In the genomic region with DNA sequence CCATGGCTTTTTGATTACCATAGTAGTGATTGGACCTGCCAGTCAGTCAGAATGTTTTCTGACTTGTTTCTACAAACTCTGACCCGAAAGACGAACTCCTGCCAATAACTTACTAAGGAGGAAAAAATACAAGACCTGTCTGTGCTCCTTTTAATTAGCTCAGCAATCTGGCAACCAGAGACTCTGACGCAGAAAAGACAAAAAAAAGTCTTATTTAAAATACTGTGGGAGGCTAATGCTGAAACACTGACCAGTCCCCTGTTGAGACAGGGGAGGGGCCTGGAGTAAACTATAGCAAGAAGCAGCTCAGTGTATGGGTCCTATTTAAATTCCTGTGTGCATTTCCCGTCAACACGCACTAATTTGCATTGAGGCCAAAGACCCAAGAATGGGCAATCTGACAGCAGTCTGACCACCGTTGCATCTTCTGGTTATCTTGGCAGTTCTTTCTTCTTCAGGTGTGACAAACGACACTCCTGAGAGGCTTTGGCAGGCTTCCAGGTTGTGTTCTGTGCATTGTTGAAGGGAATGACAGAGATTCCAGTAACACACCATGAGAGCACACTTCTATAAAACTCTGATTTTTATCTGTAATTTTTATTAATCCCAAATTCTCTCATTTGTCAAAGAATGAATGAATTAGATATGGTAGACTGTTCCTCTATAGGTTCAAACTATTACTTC, we compare ENCODE assay signal across 12 cellular contexts.
"Had no signal": no experiment of that assay in that cellular context is flagged by ENCODE, and none has a peak within 500 bp of the region (broad histone marks: within the 10 kb centered on the region; RNA-seq: fewer than 3 reads in every experiment).

No MANE protein-coding gene starts in this region.

- H3K4me3 Mint-ChIP-seq: activated naive CD4-positive, alpha-beta T cell treated with anti-CD3 and anti-CD28 coated beads, Interleukin-2, amount 50 U/mL, for 24 hours; brain; natural killer cell treated with Interleukin-12 subunit alpha and Interleukin-12 subunit beta and Interleukin-15 and Interleukin-18, amount 100 ng/mL, for 72 hours; stimulated activated naive CD8-positive, alpha-beta T cell treated with anti-CD3 and anti-CD28 coated beads, Interleukin-15, Interleukin-2, amounts not matched to agents 100 ng/mL and 50 ng/mL, for 24 hours; T-helper 17 cell had no signal

- H3K36me3 Mint-ChIP-seq: activated naive CD4-positive, alpha-beta T cell treated with anti-CD3 and anti-CD28 coated beads, Interleukin-2, amount 50 U/mL, for 24 hours; natural killer cell treated with Interleukin-12 subunit alpha and Interleukin-12 subunit beta and Interleukin-15 and Interleukin-18, amount 100 ng/mL, for 72 hours had no signal

- H3K9me3 Mint-ChIP-seq: brain; stimulated activated naive CD8-positive, alpha-beta T cell treated with anti-CD3 and anti-CD28 coated beads, Interleukin-15, Interleukin-2, amounts not matched to agents 100 ng/mL and 50 ng/mL, for 24 hours had no signal

- H3K4me1 Mint-ChIP-seq: activated naive CD4-positive, alpha-beta T cell treated with anti-CD3 and anti-CD28 coated beads, Interleukin-2, amount 50 U/mL, for 24 hours; T-helper 17 cell had no signal

- ATAC-seq: activated CD4-positive, CD25-positive, alpha-beta regulatory T cell treated with anti-CD3 and anti-CD28 coated beads, Interleukin-2, amount 50 U/mL, for 24 hours; natural killer cell treated with Interleukin-12 subunit alpha and Interleukin-12 subunit beta and Interleukin-15 and Interleukin-18, amount 100 ng/mL, for 72 hours; T-helper 17 cell had no signal

- DNase-seq: activated CD4-positive, alpha-beta T cell treated with anti-CD3 and anti-CD28 coated beads, Interleukin-2, amount 50 U/mL, for 4 hours; activated effector memory CD4-positive, alpha-beta T cell treated with Interleukin-2 at 50 U/mL for 16 hours; activated T-cell treated with anti-CD3 and anti-CD28 coated beads, Interleukin-2, amount 50 U/mL, for 1 hour; dermis blood vessel endothelial cell; erythroblast; stimulated activated CD4-positive, alpha-beta T cell treated with anti-CD3 and anti-CD28 coated beads, Interleukin-4, amount 100 ng/mL, for 1 hour; T-helper 17 cell had no signal

- H3K27me3 Mint-ChIP-seq: brain; natural killer cell treated with Interleukin-12 subunit alpha and Interleukin-12 subunit beta and Interleukin-15 and Interleukin-18, amount 100 ng/mL, for 72 hours; stimulated activated naive CD8-positive, alpha-beta T cell treated with anti-CD3 and anti-CD28 coated beads, Interleukin-15, Interleukin-2, amounts not matched to agents 100 ng/mL and 50 ng/mL, for 24 hours; T-helper 17 cell had no signal

- H3K27ac Mint-ChIP-seq: activated naive CD4-positive, alpha-beta T cell treated with anti-CD3 and anti-CD28 coated beads, Interleukin-2, amount 50 U/mL, for 24 hours; natural killer cell treated with Interleukin-12 subunit alpha and Interleukin-12 subunit beta and Interleukin-15 and Interleukin-18, amount 100 ng/mL, for 72 hours; stimulated activated naive CD8-positive, alpha-beta T cell treated with anti-CD3 and anti-CD28 coated beads, Interleukin-15, Interleukin-2, amounts not matched to agents 100 ng/mL and 50 ng/mL, for 24 hours; T-helper 17 cell had no signal
